ENCODE assay signal across 1 cellular context in the genomic region with DNA sequence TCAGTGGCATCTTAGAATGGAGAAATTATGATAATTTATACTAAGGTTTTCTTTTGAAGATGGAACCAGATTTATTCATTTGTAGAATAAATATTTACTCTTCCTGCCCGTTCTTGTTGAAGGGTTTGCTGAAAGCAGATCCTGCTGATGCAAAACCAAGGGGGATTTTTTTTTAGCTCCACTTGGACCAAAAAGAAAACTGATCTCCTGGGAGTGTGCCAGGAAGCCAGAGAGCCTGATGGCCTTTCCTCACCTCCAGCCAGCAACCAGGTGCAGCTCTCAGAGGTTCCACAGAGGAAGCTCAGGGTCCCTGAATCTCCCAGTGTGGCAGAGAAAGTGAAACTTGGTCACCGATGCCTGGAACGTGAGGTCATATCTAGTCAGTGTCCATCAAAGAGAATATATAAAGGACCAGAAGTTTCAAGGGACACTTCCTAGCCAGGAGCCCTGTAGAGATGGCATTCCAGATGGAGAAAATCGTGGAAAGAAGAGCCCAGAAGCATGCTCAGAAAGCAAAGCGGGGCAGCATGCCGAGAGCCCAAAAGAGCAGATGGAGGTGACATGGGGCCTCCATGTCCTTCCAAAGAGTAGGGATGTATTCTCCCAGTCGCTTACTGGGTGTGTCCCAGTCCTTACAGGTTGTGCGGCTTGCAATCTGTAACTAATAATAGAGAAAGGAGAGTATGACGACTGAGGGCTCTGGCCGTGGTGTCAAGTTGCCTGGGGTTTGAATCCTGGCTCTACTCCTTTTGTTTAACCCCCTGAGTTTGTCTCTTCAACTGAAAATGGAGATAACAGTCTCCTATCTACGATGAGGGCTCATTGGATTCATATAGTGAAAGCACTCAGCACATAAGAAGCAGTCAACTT.
TF ChIP-seq lines count a peak whose summit lies in the region.

No MANE protein-coding gene starts in this region.

TF ChIP-seq in HepG2, 621 proteins besides CTCF, POLR2A, EP300 and RAD21 (continued from another document):
- TF ChIP-seq, protein P1, sequence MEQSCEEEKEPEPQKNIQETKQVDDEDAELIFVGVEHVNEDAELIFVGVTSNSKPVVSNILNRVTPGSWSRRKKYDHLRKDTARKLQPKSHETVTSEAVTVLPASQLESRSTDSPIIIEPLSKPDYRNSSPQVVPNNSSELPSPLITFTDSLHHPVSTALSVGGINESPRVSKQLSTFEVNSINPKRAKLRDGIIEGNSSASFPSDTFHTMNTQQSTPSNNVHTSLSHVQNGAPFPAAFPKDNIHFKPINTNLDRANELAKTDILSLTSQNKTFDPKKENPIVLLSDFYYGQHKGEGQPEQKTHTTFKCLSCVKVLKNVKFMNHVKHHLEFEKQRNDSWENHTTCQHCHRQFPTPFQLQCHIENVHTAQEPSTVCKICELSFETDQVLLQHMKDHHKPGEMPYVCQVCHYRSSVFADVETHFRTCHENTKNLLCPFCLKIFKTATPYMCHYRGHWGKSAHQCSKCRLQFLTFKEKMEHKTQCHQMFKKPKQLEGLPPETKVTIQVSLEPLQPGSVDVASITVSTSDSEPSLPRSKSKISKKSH (CRISPR knock-in tag; IDR thresholded peaks at IDR 0.05; ENCODE audit: borderline replicate concordance): no peak
- TF ChIP-seq, protein P2, sequence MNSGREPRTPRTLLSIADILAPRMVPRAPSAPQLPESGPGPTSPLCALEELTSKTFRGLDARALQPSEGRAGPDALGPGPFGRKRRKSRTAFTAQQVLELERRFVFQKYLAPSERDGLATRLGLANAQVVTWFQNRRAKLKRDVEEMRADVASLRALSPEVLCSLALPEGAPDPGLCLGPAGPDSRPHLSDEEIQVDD (CRISPR knock-in tag; IDR thresholded peaks at IDR 0.05; ENCODE audit: borderline replicate concordance): no peak
- TF ChIP-seq YEATS4 (CRISPR knock-in tag; IDR thresholded peaks at IDR 0.05; ENCODE audit: borderline replicate concordance) (no peak), MED13 (CRISPR knock-in tag; IDR thresholded peaks at IDR 0.05) (no peak), ARNT (IDR thresholded peaks at IDR 0.05) (no peak), AGO2 (optimal IDR thresholded peaks at IDR 0.05; ENCODE audit: low read depth, low read length) (no peak), ZNF350 (CRISPR knock-in tag; IDR thresholded peaks at IDR 0.05; ENCODE audit: borderline replicate concordance, low read depth) (no peak), SATB2 (CRISPR knock-in tag; IDR thresholded peaks at IDR 0.05) (no peak), ZNF558 (CRISPR knock-in tag; IDR thresholded peaks at IDR 0.05; ENCODE audit: borderline replicate concordance) (no peak), WIZ (CRISPR knock-in tag; IDR thresholded peaks at IDR 0.05) (no peak), ONECUT2 (CRISPR knock-in tag; IDR thresholded peaks at IDR 0.05) (no peak), ZNF441 (CRISPR knock-in tag; IDR thresholded peaks at IDR 0.05; ENCODE audit: borderline replicate concordance) (no peak), DNMT3B (CRISPR knock-in tag; conservative IDR thresholded peaks at IDR 0.05) (no peak)
- TF ChIP-seq, protein P3, sequence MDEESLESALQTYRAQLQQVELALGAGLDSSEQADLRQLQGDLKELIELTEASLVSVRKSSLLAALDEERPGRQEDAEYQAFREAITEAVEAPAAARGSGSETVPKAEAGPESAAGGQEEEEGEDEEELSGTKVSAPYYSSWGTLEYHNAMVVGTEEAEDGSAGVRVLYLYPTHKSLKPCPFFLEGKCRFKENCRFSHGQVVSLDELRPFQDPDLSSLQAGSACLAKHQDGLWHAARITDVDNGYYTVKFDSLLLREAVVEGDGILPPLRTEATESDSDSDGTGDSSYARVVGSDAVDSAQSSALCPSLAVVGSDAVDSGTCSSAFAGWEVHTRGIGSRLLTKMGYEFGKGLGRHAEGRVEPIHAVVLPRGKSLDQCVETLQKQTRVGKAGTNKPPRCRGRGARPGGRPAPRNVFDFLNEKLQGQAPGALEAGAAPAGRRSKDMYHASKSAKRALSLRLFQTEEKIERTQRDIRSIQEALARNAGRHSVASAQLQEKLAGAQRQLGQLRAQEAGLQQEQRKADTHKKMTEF (CRISPR knock-in tag; IDR thresholded peaks at IDR 0.05): no peak
- TF ChIP-seq, protein P4, sequence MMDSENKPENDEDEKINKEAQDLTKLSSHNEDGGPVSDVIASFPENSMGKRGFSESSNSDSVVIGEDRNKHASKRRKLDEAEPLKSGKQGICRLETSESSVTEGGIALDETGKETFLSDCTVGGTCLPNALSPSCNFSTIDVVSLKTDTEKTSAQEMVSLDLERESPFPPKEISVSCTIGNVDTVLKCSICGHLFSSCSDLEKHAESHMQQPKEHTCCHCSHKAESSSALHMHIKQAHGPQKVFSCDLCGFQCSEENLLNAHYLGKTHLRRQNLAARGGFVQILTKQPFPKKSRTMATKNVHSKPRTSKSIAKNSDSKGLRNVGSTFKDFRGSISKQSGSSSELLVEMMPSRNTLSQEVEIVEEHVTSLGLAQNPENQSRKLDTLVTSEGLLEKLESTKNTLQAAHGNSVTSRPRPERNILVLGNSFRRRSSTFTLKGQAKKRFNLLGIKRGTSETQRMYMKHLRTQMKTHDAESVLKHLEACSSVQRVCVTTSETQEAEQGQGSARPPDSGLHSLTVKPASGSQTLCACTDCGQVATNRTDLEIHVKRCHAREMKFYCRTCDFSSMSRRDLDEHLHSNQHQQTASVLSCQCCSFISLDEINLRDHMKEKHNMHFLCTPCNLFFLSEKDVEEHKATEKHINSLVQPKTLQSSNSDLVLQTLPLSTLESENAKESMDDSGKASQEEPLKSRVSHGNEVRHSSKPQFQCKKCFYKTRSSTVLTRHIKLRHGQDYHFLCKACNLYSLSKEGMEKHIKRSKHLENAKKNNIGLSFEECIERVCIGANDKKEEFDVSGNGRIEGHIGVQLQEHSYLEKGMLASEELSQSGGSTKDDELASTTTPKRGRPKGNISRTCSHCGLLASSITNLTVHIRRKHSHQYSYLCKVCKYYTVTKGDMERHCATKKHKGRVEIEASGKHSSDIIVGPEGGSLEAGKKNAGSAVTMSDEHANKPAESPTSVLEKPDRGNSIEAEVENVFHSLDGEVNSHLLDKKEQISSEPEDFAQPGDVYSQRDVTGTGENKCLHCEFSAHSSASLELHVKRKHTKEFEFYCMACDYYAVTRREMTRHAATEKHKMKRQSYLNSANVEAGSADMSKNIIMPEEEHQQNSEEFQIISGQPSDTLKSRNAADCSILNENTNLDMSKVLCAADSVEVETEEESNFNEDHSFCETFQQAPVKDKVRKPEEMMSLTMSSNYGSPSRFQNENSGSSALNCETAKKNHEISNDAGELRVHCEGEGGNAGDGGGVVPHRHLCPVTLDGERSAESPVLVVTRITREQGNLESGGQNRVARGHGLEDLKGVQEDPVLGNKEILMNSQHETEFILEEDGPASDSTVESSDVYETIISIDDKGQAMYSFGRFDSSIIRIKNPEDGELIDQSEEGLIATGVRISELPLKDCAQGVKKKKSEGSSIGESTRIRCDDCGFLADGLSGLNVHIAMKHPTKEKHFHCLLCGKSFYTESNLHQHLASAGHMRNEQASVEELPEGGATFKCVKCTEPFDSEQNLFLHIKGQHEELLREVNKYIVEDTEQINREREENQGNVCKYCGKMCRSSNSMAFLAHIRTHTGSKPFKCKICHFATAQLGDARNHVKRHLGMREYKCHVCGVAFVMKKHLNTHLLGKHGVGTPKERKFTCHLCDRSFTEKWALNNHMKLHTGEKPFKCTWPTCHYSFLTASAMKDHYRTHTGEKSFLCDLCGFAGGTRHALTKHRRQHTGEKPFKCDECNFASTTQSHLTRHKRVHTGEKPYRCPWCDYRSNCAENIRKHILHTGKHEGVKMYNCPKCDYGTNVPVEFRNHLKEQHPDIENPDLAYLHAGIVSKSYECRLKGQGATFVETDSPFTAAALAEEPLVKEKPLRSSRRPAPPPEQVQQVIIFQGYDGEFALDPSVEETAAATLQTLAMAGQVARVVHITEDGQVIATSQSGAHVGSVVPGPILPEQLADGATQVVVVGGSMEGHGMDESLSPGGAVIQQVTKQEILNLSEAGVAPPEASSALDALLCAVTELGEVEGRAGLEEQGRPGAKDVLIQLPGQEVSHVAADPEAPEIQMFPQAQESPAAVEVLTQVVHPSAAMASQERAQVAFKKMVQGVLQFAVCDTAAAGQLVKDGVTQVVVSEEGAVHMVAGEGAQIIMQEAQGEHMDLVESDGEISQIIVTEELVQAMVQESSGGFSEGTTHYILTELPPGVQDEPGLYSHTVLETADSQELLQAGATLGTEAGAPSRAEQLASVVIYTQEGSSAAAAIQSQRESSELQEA (CRISPR knock-in tag; IDR thresholded peaks at IDR 0.05; ENCODE audit: not compliant biosample characterization): no peak
